ENCODE assay signal across 9 cellular contexts in the genomic region with DNA sequence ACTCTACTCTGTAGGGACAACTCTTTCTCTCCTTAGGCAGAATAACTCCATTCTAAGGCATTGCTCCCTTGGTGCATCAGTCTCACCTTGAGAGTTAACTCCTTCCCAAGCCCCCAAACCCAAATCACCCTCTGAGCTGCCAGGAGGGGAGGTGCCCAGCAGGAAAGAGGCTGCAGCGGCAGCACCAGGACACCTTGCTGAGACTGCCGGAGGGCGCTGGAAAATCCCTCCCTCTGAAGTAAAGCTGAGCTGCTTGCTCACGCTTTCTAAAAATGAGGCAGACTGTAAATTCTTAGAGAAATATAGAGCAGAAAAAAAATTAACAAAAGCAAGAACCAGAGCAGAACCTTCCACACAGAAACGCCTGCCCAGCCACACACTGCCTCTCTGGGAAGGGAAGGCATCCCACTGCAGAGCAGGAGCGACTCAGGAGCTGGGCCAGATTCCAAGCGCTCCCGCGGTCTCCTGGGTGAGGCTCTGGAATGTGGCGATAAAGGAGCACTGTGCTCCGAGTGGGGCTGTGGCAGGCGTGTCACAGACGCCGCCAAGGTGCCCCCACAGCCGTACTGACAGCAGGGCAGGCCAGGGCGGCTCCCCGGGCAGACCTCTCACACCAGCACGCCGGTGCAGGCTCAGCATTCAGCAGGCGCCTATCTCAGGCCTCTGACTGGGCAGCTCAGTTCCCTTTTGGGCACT.
DNase-seq lines count a peak whose midpoint lies in the region; ATAC-seq and TF ChIP-seq lines count a peak whose summit lies in the region.
"Had no signal": no experiment of that assay in that cellular context is flagged by ENCODE, and none has a peak within 500 bp of the region (broad histone marks: within the 10 kb centered on the region; RNA-seq: fewer than 3 reads in every experiment).

No MANE protein-coding gene starts in this region.

- no peak for TF ChIP-seq CTCF in heart right ventricle (IDR thresholded peaks at IDR 0.05)

- peak overlapping the region in 4 of 10 donors; percentile 5 to 24 (median 12) for H3K4me3 ChIP-seq in heart right ventricle

- peak; percentile 75 for DNase-seq in G401 (ENCODE audit: low spot score)
- DNase-seq in amniotic stem cell (lab: John Stamatoyannopoulos, UW): peak; percentile 22
- peak; percentile 79 to 85 for DNase-seq in heart right ventricle
- peak; percentile 85 for DNase-seq in posterior vena cava (ENCODE audit: low spot score)
- DNase-seq in NCI-H1694 treated with DMSO at 0.1 percent for 48 hours (lab: John Stamatoyannopoulos, UW): no peak
- DNase-seq in RPMI8226: no peak
- DNase-seq: T1000 had no signal

- in situ Hi-C loops in G401 (cut with HindIII; ENCODE audit: low sequenced_read_pairs): no loop called here

- peaks cover 35% of the 10 kb centered on the region for H3K36me3 Mint-ChIP-seq in stimulated activated memory B cell treated with anti-CD40 and anti-IgM and Interleukin-4, amounts not matched to agents 10 μg/mL and 1 μg/mL and 100 μg/mL, for 72 hours

- no peak overlapping the region for H3K4me3 Mint-ChIP-seq in stimulated activated memory B cell treated with anti-CD40 and anti-IgM and Interleukin-4, amounts not matched to agents 10 μg/mL and 1 μg/mL and 100 μg/mL, for 72 hours

- H3K4me1 Mint-ChIP-seq in stimulated activated memory B cell treated with anti-CD40 and anti-IgM and Interleukin-4, amounts not matched to agents 10 μg/mL and 1 μg/mL and 100 μg/mL, for 72 hours: peaks cover 7% of the 10 kb centered on the region

- no peaks in the 10 kb centered on the region for H3K27me3 Mint-ChIP-seq in stimulated activated memory B cell treated with anti-CD40 and anti-IgM and Interleukin-4, amounts not matched to agents 10 μg/mL and 1 μg/mL and 100 μg/mL, for 72 hours

- WGBS in heart right ventricle, 2 donors: 26 to 32% methylated on average over 20 of the region's 20 CpGs

- H3K4me1 ChIP-seq in heart right ventricle: peaks cover 5 to 40% (median 31%) of the 10 kb centered on the region in 9 donors

- no peaks in the 10 kb centered on the region for H3K9me3 ChIP-seq in heart right ventricle

- no peak overlapping the region for H3K27ac Mint-ChIP-seq in stimulated activated memory B cell treated with anti-CD40 and anti-IgM and Interleukin-4, amounts not matched to agents 10 μg/mL and 1 μg/mL and 100 μg/mL, for 72 hours

- H3K27me3 ChIP-seq in heart right ventricle: no peaks in the 10 kb centered on the region

- no peaks in the 10 kb centered on the region for H3K9me3 Mint-ChIP-seq in stimulated activated memory B cell treated with anti-CD40 and anti-IgM and Interleukin-4, amounts not matched to agents 10 μg/mL and 1 μg/mL and 100 μg/mL, for 72 hours

- peak overlapping the region; percentile 53 to 90 (median 77) for H3K27ac ChIP-seq in heart right ventricle

- peak; percentile 85 to 94 (median 92) for ATAC-seq in heart right ventricle
- ATAC-seq in stimulated activated memory B cell treated with anti-CD40 and anti-IgM and Interleukin-4, amounts not matched to agents 10 μg/mL and 1 μg/mL and 100 μg/mL, for 72 hours: no peak
- no peak for ATAC-seq in GM18873 (IDR thresholded peaks at IDR 0.05; ENCODE audit: low FRiP score, unreplicated experiment)

- intact Hi-C loops in heart right ventricle (cut with DNase I): loop anchor here in 3 of 10 donors (5.0 to 10.0 kb wide), 3 partner anchors 77 to 438 kb away; no protein-coding TSS in a partner anchor
- intact Hi-C loops in posterior vena cava (cut with DNase I): no loop called here

- peaks cover 0 to 35% (median 0%) of the 10 kb centered on the region in 9 donors for H3K36me3 ChIP-seq in heart right ventricle

Comparison
In these comparisons a context has a peak if more than half of its experiments do, and no peak if none do; other contexts are left out.
1. DNase-seq: peak in G401 (single experiment), amniotic stem cell (single experiment), heart right ventricle (2 of 2) and posterior vena cava (single experiment); none in NCI-H1694 treated with DMSO at 0.1 percent for 48 hours (single experiment) and RPMI8226 (single experiment).
2. ATAC-seq: peak in heart right ventricle (8 of 8); none in stimulated activated memory B cell treated with anti-CD40 and anti-IgM and Interleukin-4, amounts not matched to agents 10 μg/mL and 1 μg/mL and 100 μg/mL, for 72 hours (single experiment) and GM18873 (single experiment).